Comparison of ENCODE assay signal across 27 cellular contexts in the genomic region with DNA sequence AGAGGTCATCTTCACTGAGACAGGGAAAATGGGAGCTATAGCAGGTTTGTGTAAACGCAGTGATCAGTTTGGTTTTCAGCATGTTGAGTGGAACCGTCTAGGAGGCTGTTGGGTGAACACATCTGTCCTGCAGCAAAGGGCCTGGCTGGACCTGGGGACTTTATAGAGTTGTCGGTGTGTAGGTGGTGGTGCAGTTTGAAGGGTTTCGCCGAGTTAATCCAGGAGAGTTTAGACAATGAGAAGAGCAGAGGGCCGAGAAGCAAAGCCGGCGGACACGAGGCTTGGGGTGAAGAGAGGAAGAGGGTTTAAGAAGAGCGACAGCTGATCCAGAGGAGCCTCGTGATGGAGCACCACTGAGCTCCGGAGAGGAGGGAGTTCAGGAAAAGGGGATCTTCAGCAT. TPM values are rescaled to one million over a fixed set of nuclear protein-coding genes. Genes with fewer than 3 reads are reported as not detected.
"Had no signal": no experiment of that assay in that cellular context is flagged by ENCODE, and none has a peak within 500 bp of the region (broad histone marks: within the 10 kb centered on the region; RNA-seq: fewer than 3 reads in every experiment).

No MANE protein-coding gene starts in this region.

- H3K9me3 ChIP-seq: lower lobe of right lung, neutrophil, testis, tibial artery had no signal

- ATAC-seq: effector memory CD8-positive, alpha-beta T cell; left colon; left ventricle myocardium superior; lower lobe of right lung; naive thymus-derived CD8-positive, alpha-beta T cell; sciatic nerve; stimulated activated naive CD8-positive, alpha-beta T cell treated with anti-CD3 and anti-CD28 coated beads, Interleukin-15, Interleukin-2, amounts not matched to agents 100 U/mL and 50 U/mL, for 24 hours had no signal

- H3K27me3 ChIP-seq: neutrophil, testis, tibial artery had no signal

- H3K27me3 Mint-ChIP-seq: effector memory CD8-positive, alpha-beta T cell; naive thymus-derived CD8-positive, alpha-beta T cell; progenitor cell of endocrine pancreas; type B pancreatic cell had no signal

- H3K4me2 ChIP-seq: smooth muscle cell had no signal

- H3K79me2 ChIP-seq: parathyroid adenoma had no signal

- H3K9ac ChIP-seq: parathyroid adenoma had no signal

- DNase-seq: cortex of kidney; effector memory CD8-positive, alpha-beta T cell; hypothalamus; immature natural killer cell; islet precursor cell; kidney glomerular epithelial cell; left colon; left ventricle myocardium superior; lower lobe of right lung; naive thymus-derived CD8-positive, alpha-beta T cell; stimulated activated CD4-positive, alpha-beta T cell treated with anti-CD3 and anti-CD28 coated beads, Interleukin-12 subunit alpha, Interleukin-12 subunit beta, amount 100 ng/mL, for 4 hours; stimulated activated CD4-positive, alpha-beta T cell treated with anti-CD3 and anti-CD28 coated beads, Interleukin-1b, Interleukin-23, amount 100 ng/mL, for 48 hours; stimulated activated CD4-positive, alpha-beta T cell treated with anti-CD3 and anti-CD28 coated beads, Interleukin-4, amount 100 ng/mL, for 1 hour; stimulated activated CD8-positive, alpha-beta memory T cell treated with anti-CD3 and anti-CD28 coated beads, Interleukin-4, amount 100 ng/mL, for 48 hours; stimulated activated naive CD8-positive, alpha-beta T cell treated with anti-CD3 and anti-CD28 coated beads, Interleukin-15, Interleukin-2, amounts not matched to agents 100 U/mL and 50 U/mL, for 24 hours; substantia nigra; testis; tibial artery had no signal

- H3K27ac Mint-ChIP-seq: effector memory CD8-positive, alpha-beta T cell; progenitor cell of endocrine pancreas; type B pancreatic cell had no signal

- H3K4me1 ChIP-seq: parathyroid adenoma had no signal

- FAIRE-seq: endometrium, frontal cortex had no signal

- H3K4me3 ChIP-seq: lower lobe of right lung, smooth muscle cell, testis, tibial artery had no signal

- H2AFZ ChIP-seq: parathyroid adenoma had no signal

- H3K9me3 Mint-ChIP-seq: effector memory CD8-positive, alpha-beta T cell; naive thymus-derived CD8-positive, alpha-beta T cell; type B pancreatic cell had no signal

- H3K4me3 Mint-ChIP-seq: effector memory CD8-positive, alpha-beta T cell; immature natural killer cell; naive thymus-derived CD8-positive, alpha-beta T cell; type B pancreatic cell had no signal

- H3K27ac ChIP-seq: lower lobe of right lung, neutrophil, parathyroid adenoma, testis, tibial artery had no signal

- H3K4me1 Mint-ChIP-seq: immature natural killer cell had no signal

RNA-seq across cellular contexts. Expression of a gene that starts 39.1 kb away (rescaled TPM):
- total RNA-seq: frontal cortex had no signal
- polyA plus RNA-seq: neural cell had no signal
